1 cellular context compared by ENCODE assay signal in genomic region chr19:48634036-48634342, GRCh38.
A peak's percentile ranks its signal among the peaks of the same experiment; 100 is the strongest.
TF ChIP-seq lines count a peak whose summit lies in the region.

No MANE protein-coding gene starts in this region.

TF ChIP-seq in GM12878, 131 proteins besides CTCF, POLR2A, EP300 and RAD21:
- no peak for TF ChIP-seq PRDM15 (CRISPR knock-in tag; IDR thresholded peaks at IDR 0.05)
- no peak for TF ChIP-seq SIN3A (IDR thresholded peaks at IDR 0.05; ENCODE audit: low read depth, low read length)
- 0 out of 2 replicates have a peak, but pooled peaks have one; percentile 1 for TF ChIP-seq RUNX3 (IDR thresholded peaks at IDR 0.05; ENCODE audit: low read length)
